Comparison of ENCODE assay signal across 11 cellular contexts in the genomic region with DNA sequence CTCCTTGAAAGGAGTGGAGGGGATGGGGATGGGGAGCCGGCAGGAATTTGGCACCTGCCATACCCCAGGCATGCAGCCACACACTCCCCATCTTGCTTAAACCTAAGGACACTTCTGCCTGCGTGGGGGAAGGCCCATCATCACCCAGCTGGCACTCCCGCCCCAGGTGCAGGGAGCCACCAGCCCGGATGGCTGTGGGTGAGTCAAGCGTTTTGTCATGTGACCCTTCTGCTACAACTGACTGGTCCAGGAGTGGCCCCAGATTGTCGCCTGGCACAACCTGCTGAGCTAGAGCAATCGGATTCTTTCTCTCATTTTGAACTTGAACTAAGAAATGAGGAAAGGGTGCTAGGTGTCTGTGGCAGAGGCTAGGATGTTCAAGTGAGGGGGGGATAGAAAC.
"Had no signal": no experiment of that assay in that cellular context is flagged by ENCODE, and none has a peak within 500 bp of the region (broad histone marks: within the 10 kb centered on the region; RNA-seq: fewer than 3 reads in every experiment).

No MANE protein-coding gene starts in this region.

- H2AFZ ChIP-seq: hepatocyte had no signal

- H3K79me2 ChIP-seq: hepatocyte had no signal

- H3K27me3 ChIP-seq: cardiac muscle cell, hepatocyte, vagina had no signal

- H3K4me2 ChIP-seq: hepatocyte had no signal

- H3K4me3 ChIP-seq: cardiac muscle cell, hepatocyte, left ventricle myocardium inferior, vagina had no signal

- DNase-seq: activated CD4-positive, alpha-beta T cell treated with anti-CD3 and anti-CD28 coated beads, Interleukin-2, amount 50 U/mL, for 1 hour; activated naive CD4-positive, alpha-beta T cell treated with anti-CD3 and anti-CD28 coated beads, Interleukin-2, amount 10 ng/mL, durations not matched to agents 7 days and 5 days; kidney; left ventricle myocardium inferior; nephron progenitor cell; stimulated activated CD4-positive, alpha-beta T cell treated with anti-CD3 and anti-CD28 coated beads, Interleukin-12 subunit alpha, Interleukin-12 subunit beta, amount 100 ng/mL, for 4 hours had no signal

- H3K4me1 ChIP-seq: vagina had no signal

- H3K9me3 ChIP-seq: vagina had no signal

- FAIRE-seq: endothelial cell of umbilical vein, frontal cortex, kidney had no signal

- H3K36me3 ChIP-seq: cardiac muscle cell, left ventricle myocardium inferior, vagina had no signal

- H3K27ac ChIP-seq: cardiac muscle cell, hepatocyte, left ventricle myocardium inferior, vagina had no signal
